Comparison of ENCODE assay signal across 8 cellular contexts in the genomic region with DNA sequence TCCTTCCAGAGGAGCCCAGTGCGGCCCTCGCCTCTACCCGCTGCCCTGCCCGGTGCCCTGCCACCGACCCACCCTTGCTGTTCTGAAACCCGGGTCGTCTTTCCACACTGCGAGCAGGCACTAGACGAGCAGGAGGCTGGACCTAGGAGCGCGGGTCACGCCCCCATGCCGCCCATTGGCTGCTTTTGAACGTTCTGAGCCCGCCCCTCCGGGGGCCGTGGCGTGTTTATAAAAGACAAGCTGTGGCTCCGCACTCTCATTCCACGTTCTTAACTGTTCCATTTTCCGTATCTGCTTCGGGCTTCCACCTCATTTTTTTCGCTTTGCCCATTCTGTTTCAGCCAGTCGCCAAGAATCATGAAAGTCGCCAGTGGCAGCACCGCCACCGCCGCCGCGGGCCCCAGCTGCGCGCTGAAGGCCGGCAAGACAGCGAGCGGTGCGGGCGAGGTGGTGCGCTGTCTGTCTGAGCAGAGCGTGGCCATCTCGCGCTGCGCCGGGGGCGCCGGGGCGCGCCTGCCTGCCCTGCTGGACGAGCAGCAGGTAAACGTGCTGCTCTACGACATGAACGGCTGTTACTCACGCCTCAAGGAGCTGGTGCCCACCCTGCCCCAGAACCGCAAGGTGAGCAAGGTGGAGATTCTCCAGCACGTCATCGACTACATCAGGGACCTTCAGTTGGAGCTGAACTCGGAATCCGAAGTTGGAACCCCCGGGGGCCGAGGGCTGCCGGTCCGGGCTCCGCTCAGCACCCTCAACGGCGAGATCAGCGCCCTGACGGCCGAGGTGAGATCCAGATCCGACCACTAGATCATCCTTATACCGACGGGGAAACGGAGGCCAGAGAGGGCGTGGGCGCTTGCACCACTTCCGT. TPM values are rescaled to one million over a fixed set of nuclear protein-coding genes. Genes with fewer than 3 reads are reported as not detected.
A peak's percentile ranks its signal among the peaks of the same experiment; 100 is the strongest.
DNase-seq lines count a peak whose midpoint lies in the region; ATAC-seq, FAIRE-seq and TF ChIP-seq lines count a peak whose summit lies in the region.

A gene with protein sequence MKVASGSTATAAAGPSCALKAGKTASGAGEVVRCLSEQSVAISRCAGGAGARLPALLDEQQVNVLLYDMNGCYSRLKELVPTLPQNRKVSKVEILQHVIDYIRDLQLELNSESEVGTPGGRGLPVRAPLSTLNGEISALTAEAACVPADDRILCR (plus strand): TSS at position 259 of the 871 bp plus-strand sequence. CDS start 99 bp downstream, at position 358.

- intact Hi-C loops in right cardiac atrium (cut with DNase I) = loop anchor here in 2 of 4 donors (2.0 kb wide), 1 partner anchor 32 kb away; no protein-coding TSS in a partner anchor

- FAIRE-seq in urothelium cell line (lab: Jason Lieb, UNC) = no peak

- no peaks in the 10 kb centered on the region for H3K27me3 ChIP-seq in right cardiac atrium (ENCODE audit: control insufficient read depth, insufficient read depth)

- WGBS in right cardiac atrium = under 1% methylated on average over 74 of the region's 74 CpGs

- DNase-seq in NCI-H2081 (lab: John Stamatoyannopoulos, UW) (peak; percentile 97 to 98), T1000 (lab: John Stamatoyannopoulos, UW) (peak; percentile 89), astrocyte of the cerebellum (ENCODE audit: low read depth) (peak; percentile 95), right cardiac atrium (peak; percentile 98 to 99 (median 98)), putamen (ENCODE audit: low spot score) (peak; percentile 92), urothelium cell line (ENCODE audit: low spot score) (peak; percentile 96)

- TF ChIP-seq CTCF in astrocyte of the cerebellum (IDR thresholded peaks at IDR 0.05; ENCODE audit: low read depth, low read length, missing control alignments) = no peak

- in situ Hi-C loops in astrocyte of the cerebellum (cut with HindIII; ENCODE audit: low sequenced_read_pairs) = no loop called here

- H3K4me1 ChIP-seq in right cardiac atrium (ENCODE audit: control insufficient read depth, insufficient read depth, low read length) = no peaks in the 10 kb centered on the region

- H3K4me3 ChIP-seq in astrocyte of the cerebellum (ENCODE audit: low read depth, low read length) (peak within 1 kb of the TSS; percentile 65), right cardiac atrium (ENCODE audit: low read length) (peak within 1 kb of the TSS; percentile 64)

- H3K27ac ChIP-seq in right cardiac atrium (ENCODE audit: low read length) = peak within 1 kb of the TSS; percentile 95

- no peaks in the 10 kb centered on the region for H3K9me3 ChIP-seq in right cardiac atrium (ENCODE audit: control insufficient read depth, low read length)

- ATAC-seq in GM18508 (IDR thresholded peaks at IDR 0.05; ENCODE audit: insufficient read depth, unreplicated experiment) = peak; percentile 50
- peak; percentile 83 for ATAC-seq in HG03039 (IDR thresholded peaks at IDR 0.05; ENCODE audit: unreplicated experiment)
- ATAC-seq in right cardiac atrium = peak; percentile 85 to 92

RNA-seq across cellular contexts. Expression of the gene that starts here (rescaled TPM):
- 100 to 1,000 TPM; 122 to 188 (median 134) TPM for total RNA-seq in right cardiac atrium
- 273 TPM for polyA plus RNA-seq in right cardiac atrium

Comparison
In these comparisons a context has a peak if more than half of its experiments do, and no peak if none do; other contexts are left out.
1. Peak in every context shown above with its lines: DNase-seq, ATAC-seq, H3K4me3 ChIP-seq and H3K27ac ChIP-seq.